Comparison of ENCODE assay signal across 2 cellular contexts in the genomic region with DNA sequence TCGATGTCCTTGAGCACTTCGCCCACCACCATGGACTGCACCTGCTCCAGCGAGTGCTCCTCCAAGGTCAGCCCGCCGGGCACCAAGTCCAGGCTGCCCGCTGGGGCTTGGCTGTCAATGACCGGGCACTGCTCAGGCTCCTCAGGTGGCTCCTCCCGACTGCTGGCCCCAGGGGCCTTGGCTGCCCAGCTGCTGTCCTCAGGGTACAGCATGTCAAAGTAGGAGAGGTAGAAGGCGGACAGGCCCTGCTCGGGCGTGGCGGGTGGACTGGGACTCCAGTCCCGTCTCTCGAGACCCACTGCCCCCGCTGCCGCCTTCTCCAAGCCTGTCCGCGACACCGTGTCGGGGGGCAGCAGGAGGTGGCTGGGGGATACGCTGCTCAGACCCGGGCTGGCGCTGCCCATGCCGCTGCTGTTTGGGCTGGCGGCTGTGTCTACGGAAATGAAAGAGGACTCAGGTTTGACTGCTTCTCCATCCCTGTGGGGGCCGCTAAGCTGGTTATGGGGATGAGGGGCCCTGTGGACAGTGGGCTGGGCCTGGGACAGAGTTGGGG.
A peak's percentile ranks its signal among the peaks of the same experiment; 100 is the strongest.
TF ChIP-seq lines count a peak whose summit lies in the region.

No MANE protein-coding gene starts in this region.

TF ChIP-seq in IMR-90, 13 proteins besides CTCF, POLR2A, EP300 and RAD21:
- TF ChIP-seq CHD1 (IDR thresholded peaks at IDR 0.05; ENCODE audit: low read depth, low read length): no peak
- TF ChIP-seq, protein P1, sequence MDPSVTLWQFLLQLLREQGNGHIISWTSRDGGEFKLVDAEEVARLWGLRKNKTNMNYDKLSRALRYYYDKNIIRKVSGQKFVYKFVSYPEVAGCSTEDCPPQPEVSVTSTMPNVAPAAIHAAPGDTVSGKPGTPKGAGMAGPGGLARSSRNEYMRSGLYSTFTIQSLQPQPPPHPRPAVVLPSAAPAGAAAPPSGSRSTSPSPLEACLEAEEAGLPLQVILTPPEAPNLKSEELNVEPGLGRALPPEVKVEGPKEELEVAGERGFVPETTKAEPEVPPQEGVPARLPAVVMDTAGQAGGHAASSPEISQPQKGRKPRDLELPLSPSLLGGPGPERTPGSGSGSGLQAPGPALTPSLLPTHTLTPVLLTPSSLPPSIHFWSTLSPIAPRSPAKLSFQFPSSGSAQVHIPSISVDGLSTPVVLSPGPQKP (IDR thresholded peaks at IDR 0.05; ENCODE audit: borderline replicate concordance, low read depth, low read length): no peak
- TF ChIP-seq MAZ (IDR thresholded peaks at IDR 0.05; ENCODE audit: borderline replicate concordance, low read depth, low read length): no peak
- TF ChIP-seq NFE2L2 (IDR thresholded peaks at IDR 0.05; ENCODE audit: low read depth, low read length): no peak
- no peak for TF ChIP-seq SMC3 (IDR thresholded peaks at IDR 0.05; ENCODE audit: low read depth, low read length)
- TF ChIP-seq RCOR1 (IDR thresholded peaks at IDR 0.05; ENCODE audit: insufficient replicate concordance, low read length): no peak
- no peak for TF ChIP-seq FOS (IDR thresholded peaks at IDR 0.05; ENCODE audit: low read depth, low read length)

TF ChIP-seq in K562, 482 proteins besides CTCF, POLR2A, EP300 and RAD21:
- no peak for TF ChIP-seq DPF2 (IDR thresholded peaks at IDR 0.05)
- no peak for TF ChIP-seq KDM2B (CRISPR knock-in tag; IDR thresholded peaks at IDR 0.05)
- peak; percentile 53 for TF ChIP-seq ZBTB33 (CRISPR knock-in tag; IDR thresholded peaks at IDR 0.05)
- no peak for TF ChIP-seq RNF2 (IDR thresholded peaks at IDR 0.05)
- TF ChIP-seq, protein P2, sequence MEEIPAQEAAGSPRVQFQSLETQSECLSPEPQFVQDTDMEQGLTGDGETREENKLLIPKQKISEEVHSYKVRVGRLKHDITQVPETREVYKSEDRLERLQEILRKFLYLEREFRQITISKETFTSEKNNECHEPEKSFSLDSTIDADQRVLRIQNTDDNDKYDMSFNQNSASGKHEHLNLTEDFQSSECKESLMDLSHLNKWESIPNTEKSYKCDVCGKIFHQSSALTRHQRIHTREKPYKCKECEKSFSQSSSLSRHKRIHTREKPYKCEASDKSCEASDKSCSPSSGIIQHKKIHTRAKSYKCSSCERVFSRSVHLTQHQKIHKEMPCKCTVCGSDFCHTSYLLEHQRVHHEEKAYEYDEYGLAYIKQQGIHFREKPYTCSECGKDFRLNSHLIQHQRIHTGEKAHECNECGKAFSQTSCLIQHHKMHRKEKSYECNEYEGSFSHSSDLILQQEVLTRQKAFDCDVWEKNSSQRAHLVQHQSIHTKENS (CRISPR knock-in tag; IDR thresholded peaks at IDR 0.05): no peak
- no peak for TF ChIP-seq BRCA1 (IDR thresholded peaks at IDR 0.05)
- TF ChIP-seq BRCA1 (CRISPR knock-in tag; IDR thresholded peaks at IDR 0.05): 0 out of 2 replicates have a peak, but pooled peaks have one; percentile 24
- TF ChIP-seq STAG1 (CRISPR knock-in tag; IDR thresholded peaks at IDR 0.05; ENCODE audit: borderline replicate concordance): peak; percentile 44; the same call in 1 of the 2 replicates
- TF ChIP-seq JUN (IDR thresholded peaks at IDR 0.05; ENCODE audit: borderline replicate concordance, low read depth, low read length): no peak
- no peak for TF ChIP-seq JUN (CRISPR knock-in tag; IDR thresholded peaks at IDR 0.05; ENCODE audit: borderline replicate concordance)
- no peak for TF ChIP-seq RBM34 (IDR thresholded peaks at IDR 0.05; ENCODE audit: borderline replicate concordance, insufficient read depth, low read length)
- TF ChIP-seq DIDO1 (tag; IDR thresholded peaks at IDR 0.05; ENCODE audit: low read depth): no peak
- TF ChIP-seq FOXA3 (CRISPR knock-in tag; conservative IDR thresholded peaks at IDR 0.05 in 1 of 2, IDR thresholded peaks at IDR 0.05 in 1 of 2): 0 out of 4 replicates have a peak, but pooled peaks of 1 of the 2 experiments have one; percentile 38
- no peak for TF ChIP-seq CBX5 (IDR thresholded peaks at IDR 0.05; ENCODE audit: borderline replicate concordance, low read depth)
- 0 out of 2 replicates have a peak, but pooled peaks have one; percentile 36 for TF ChIP-seq ZC3H4 (CRISPR knock-in tag; IDR thresholded peaks at IDR 0.05; ENCODE audit: borderline replicate concordance)
- no peak for TF ChIP-seq TAF7 (tag; IDR thresholded peaks at IDR 0.05)
